In the genomic region with DNA sequence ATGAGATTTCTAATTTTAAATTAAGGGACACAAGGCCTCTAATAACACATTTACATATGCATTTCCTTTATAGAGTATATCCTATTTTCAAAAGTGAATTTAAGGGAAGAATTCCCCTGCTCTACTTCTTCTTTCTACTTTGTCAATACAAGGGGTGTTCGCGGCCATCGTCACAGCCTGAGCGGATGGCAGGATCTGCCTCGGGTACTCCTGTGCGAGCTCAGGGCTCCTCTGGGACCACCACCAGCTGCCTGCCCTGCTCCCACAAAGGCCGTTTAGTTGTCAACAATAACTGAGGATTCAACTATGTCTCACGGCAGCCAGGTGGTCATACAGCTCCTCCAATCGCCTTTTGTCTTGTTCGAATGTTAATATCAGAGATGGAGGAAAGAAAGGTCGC, we compare ENCODE assay signal across 18 cellular contexts.
DNase-seq lines count a peak whose midpoint lies in the region; ATAC-seq, FAIRE-seq and TF ChIP-seq lines count a peak whose summit lies in the region.
"Had no signal": no experiment of that assay in that cellular context is flagged by ENCODE, and none has a peak within 500 bp of the region (broad histone marks: within the 10 kb centered on the region; RNA-seq: fewer than 3 reads in every experiment).

No MANE protein-coding gene starts in this region.

- WGBS in H1 (ENCODE audit: extremely low coverage in 1 of 2, insufficient coverage in 1 of 2, insufficient read length in 1 of 2, insufficient replicate concordance in 2 of 2, low coverage in 1 of 2, low lambda C conversion rate in 2 of 2, missing lambda C conversion rate in 1 of 2), 2 experiments: 94% methylated on average over 11 of the region's 11 CpGs; no CpG with 5 or more reads in 1 of the 2 experiments
- WGBS in right lobe of liver (ENCODE audit: insufficient coverage, low coverage, low lambda C conversion rate, missing lambda C conversion rate): 75% methylated on average over 10 of the region's 11 CpGs

- H4K20me1 ChIP-seq in GM23338 (replicated peaks; ENCODE audit: insufficient read depth) (no peaks in the 10 kb centered on the region), H1 (replicated peaks in 1 of 2; ENCODE audit: control insufficient read depth in 1 of 2, insufficient read depth in 2 of 2, low read length in 2 of 2) (no peaks in the 10 kb centered on the region)

- H2AFZ ChIP-seq in GM23338 (peak overlapping the region; percentile 74; the same call in 1 of the 2 replicates), H1 (ENCODE audit: low read length) (peak overlapping the region; percentile 61; the same call in 1 of the 2 replicates)

- no peak overlapping the region for H3K4me2 ChIP-seq in GM23338
- no peak overlapping the region for H3K4me2 ChIP-seq in H1 (ENCODE audit: insufficient read depth in 1 of 2, low read depth in 2 of 2, low read length in 2 of 2)

- no peak for TF ChIP-seq EP300 in H1 (IDR thresholded peaks at IDR 0.05; ENCODE audit: borderline replicate concordance in 1 of 2, low read depth in 2 of 2, low read length in 2 of 2)

- TF ChIP-seq POLR2A in H1 (IDR thresholded peaks at IDR 0.05; ENCODE audit: control extremely low read depth in 1 of 2, low read depth in 2 of 2, low read length in 2 of 2) (no peak), right lobe of liver (IDR thresholded peaks at IDR 0.05) (no peak)

- H3K4me3 ChIP-seq in GM23338: no peak overlapping the region
- H3K4me3 ChIP-seq in H1 (ENCODE audit: extremely low read depth in 1 of 4, insufficient read depth in 2 of 4, low read depth in 3 of 4, low read length in 4 of 4): no peak overlapping the region
- no peak overlapping the region for H3K4me3 ChIP-seq in right lobe of liver

- no peak overlapping the region for H4K5ac ChIP-seq in H1 (ENCODE audit: insufficient read length, low read depth, low read length)

- H3K27me3 ChIP-seq in GM23338 (ENCODE audit: insufficient read depth) (no peaks in the 10 kb centered on the region), H1 (replicated peaks in 1 of 4; ENCODE audit: control insufficient read depth in 3 of 4, extremely low read depth in 1 of 4, insufficient read depth in 3 of 4, low read length in 3 of 4) (no peaks in the 10 kb centered on the region), right lobe of liver (no peaks in the 10 kb centered on the region)

- H2BK120ac ChIP-seq in H1 (replicated peaks; ENCODE audit: low read depth, low read length): no peak overlapping the region

- H3K23ac ChIP-seq in H1 (ENCODE audit: insufficient read length): no peak overlapping the region

- H3K4me3 Mint-ChIP-seq in GM23338: no peak overlapping the region
- H3K4me3 Mint-ChIP-seq: CD4-positive, alpha-beta memory T cell had no signal

- DNase-seq in GM23338 (ENCODE audit: low spot score): no peak
- DNase-seq in NCI-H1436 (lab: John Stamatoyannopoulos, UW): peak; percentile 79
- no peak for DNase-seq in H1 (ENCODE audit: low read depth in 1 of 2, low spot score in 2 of 2)
- no peak for DNase-seq in right lobe of liver
- no peak for DNase-seq in RPMI8226
- no peak for DNase-seq in central memory CD4-positive, alpha-beta T cell
- DNase-seq: C1 segment of cervical spinal cord; Calu3; CD4-positive, alpha-beta memory T cell; COR-L47; DMS53; DMS79 treated with DMSO at 0.1 percent for 48 hours; GF-D8; GOT3; H7; HCEC 1CT had no signal

- H3K9me3 ChIP-seq in H1 (ENCODE audit: insufficient read depth in 2 of 2, low read depth in 1 of 2, low read length in 1 of 2) (no peaks in the 10 kb centered on the region), right lobe of liver (no peaks in the 10 kb centered on the region)

- CTCF ChIA-PET in H1 (lab: Charles Lee; ENCODE audit: partially characterized antibody): no interaction called here

- no peaks in the 10 kb centered on the region for H3K79me1 ChIP-seq in H1 (ENCODE audit: low read depth, low read length)

- H3K4me1 ChIP-seq in GM23338 (ENCODE audit: insufficient read depth) (peaks cover 5% of the 10 kb centered on the region; the same call in 1 of the 2 replicates), H1 (replicated peaks in 1 of 4; ENCODE audit: control insufficient read depth in 3 of 4, insufficient read depth in 4 of 4, low read length in 3 of 4) (no peaks in the 10 kb centered on the region; a peak in 1 of 7 replicates), right lobe of liver (no peaks in the 10 kb centered on the region)

- peaks cover under 1% of the 10 kb centered on the region; the same call in 1 of the 3 replicates for H3K36me3 Mint-ChIP-seq in GM23338 (ENCODE audit: low read depth)
- H3K36me3 Mint-ChIP-seq: CD4-positive, alpha-beta memory T cell had no signal

- no peak overlapping the region for H3K14ac ChIP-seq in H1 (ENCODE audit: insufficient read length)

- no peak overlapping the region for H4K8ac ChIP-seq in H1 (ENCODE audit: extremely low read depth, insufficient read depth, low read length)

- H3F3A ChIP-seq in GM23338 (replicated peaks; ENCODE audit: low read depth): no peaks in the 10 kb centered on the region

- TF ChIP-seq RAD21 in H1 (IDR thresholded peaks at IDR 0.05 in 1 of 2, conservative IDR thresholded peaks at IDR 0.05 in 1 of 2; ENCODE audit: low read depth in 2 of 2, low read length in 2 of 2): no peak

- H3K9ac ChIP-seq in H1 (replicated peaks in 1 of 4; ENCODE audit: extremely low read depth in 1 of 4, low read depth in 3 of 4, low read length in 3 of 4): no peak overlapping the region

- H3K27me3 Mint-ChIP-seq in GM23338 (ENCODE audit: insufficient read depth, low read depth, poor library complexity): no peaks in the 10 kb centered on the region
- H3K27me3 Mint-ChIP-seq: CD4-positive, alpha-beta memory T cell had no signal

- H3K79me2 ChIP-seq in GM23338 (replicated peaks; ENCODE audit: insufficient read depth) (no peaks in the 10 kb centered on the region), H1 (ENCODE audit: control insufficient read depth in 1 of 2, insufficient read depth in 2 of 2, low read length in 2 of 2) (no peaks in the 10 kb centered on the region)

- H2BK15ac ChIP-seq in H1 (ENCODE audit: low read length): no peak overlapping the region

- no peak for TF ChIP-seq CTCF in GM23338 (conservative IDR thresholded peaks at IDR 0.05; ENCODE audit: low read depth in 2 of 2)
- no peak for TF ChIP-seq CTCF in H1 (IDR thresholded peaks at IDR 0.05; ENCODE audit: control extremely low read depth in 1 of 3, insufficient read depth in 1 of 3, low read depth in 1 of 3, low read length in 3 of 3)
- no peak for TF ChIP-seq CTCF in right lobe of liver (IDR thresholded peaks at IDR 0.05)

- H3K9me2 ChIP-seq in GM23338 (ENCODE audit: insufficient read depth): peaks cover 10% of the 10 kb centered on the region

- no peak overlapping the region for H2BK12ac ChIP-seq in H1 (ENCODE audit: low read depth, low read length)

- intact Hi-C loops in right lobe of liver (cut with DNase I): no loop called here

- no peaks in the 10 kb centered on the region for H3K23me2 ChIP-seq in H1 (ENCODE audit: low read depth, low read length)

- H3K56ac ChIP-seq in H1 (replicated peaks; ENCODE audit: insufficient read length, low read depth, low read length): no peak overlapping the region

- no peak overlapping the region for H3K18ac ChIP-seq in H1 (ENCODE audit: extremely low read depth, low read length)

- no peaks in the 10 kb centered on the region for H3K9me3 Mint-ChIP-seq in GM23338

- peak overlapping the region; percentile 23 for H4K91ac ChIP-seq in H1 (replicated peaks; ENCODE audit: insufficient read length, low read length)

- no peaks in the 10 kb centered on the region for H3K36me3 ChIP-seq in GM23338 (ENCODE audit: insufficient read depth)
- H3K36me3 ChIP-seq in H1 (ENCODE audit: control insufficient read depth in 2 of 4, insufficient read depth in 4 of 4, low read length in 3 of 4): no peaks in the 10 kb centered on the region
- H3K36me3 ChIP-seq in right lobe of liver: no peaks in the 10 kb centered on the region

- H3K27ac ChIP-seq in GM23338 (ENCODE audit: low read depth) (no peak overlapping the region), H1 (ENCODE audit: low read depth, low read length) (no peak overlapping the region), right lobe of liver (no peak overlapping the region)

- POLR2A ChIA-PET in H1 (lab: Charles Lee; ENCODE audit: partially characterized antibody): no interaction called here

- H2BK20ac ChIP-seq in H1 (ENCODE audit: low read length): no peak overlapping the region

- no peak overlapping the region for H3K27ac Mint-ChIP-seq in GM23338
- H3K27ac Mint-ChIP-seq: CD4-positive, alpha-beta memory T cell had no signal

- H2BK5ac ChIP-seq in H1 (ENCODE audit: low read depth, low read length): peak overlapping the region; percentile 64; the same call in 1 of the 2 replicates

- H3K4me1 Mint-ChIP-seq in GM23338: peaks cover 2% of the 10 kb centered on the region; the same call in 2 of the 3 replicates
- H3K4me1 Mint-ChIP-seq: CD4-positive, alpha-beta memory T cell had no signal

- no peak overlapping the region for H3K4ac ChIP-seq in H1 (replicated peaks; ENCODE audit: insufficient read length, low read depth, low read length)

- no peak overlapping the region for H2AK5ac ChIP-seq in H1 (ENCODE audit: low read depth, low read length)

- no peak for FAIRE-seq in H1 (lab: Jason Lieb, UNC)
- FAIRE-seq: GM12891, GM18507 had no signal

- ATAC-seq in GM23338: no peak
- ATAC-seq in right lobe of liver: no peak

TF ChIP-seq in GM23338, 12 proteins besides CTCF, POLR2A, EP300 and RAD21 (continues in another document):
- no peak for TF ChIP-seq JUNB (IDR thresholded peaks at IDR 0.05; ENCODE audit: unreplicated experiment)
- TF ChIP-seq POLR2AphosphoS5 (IDR thresholded peaks at IDR 0.05; ENCODE audit: low read depth): no peak

TF ChIP-seq in H1, 55 proteins besides CTCF, POLR2A, EP300 and RAD21:
- TF ChIP-seq BCL11A (IDR thresholded peaks at IDR 0.05; ENCODE audit: low read depth in 2 of 2, low read length in 2 of 2) (no peak), CREB1 (IDR thresholded peaks at IDR 0.05) (no peak), POU5F1 (IDR thresholded peaks at IDR 0.05; ENCODE audit: low read depth, low read length) (no peak), SP2 (IDR thresholded peaks at IDR 0.05; ENCODE audit: low read length) (no peak), GABPA (IDR thresholded peaks at IDR 0.05; ENCODE audit: borderline replicate concordance, insufficient read depth, low read length) (no peak), TEAD4 (IDR thresholded peaks at IDR 0.05; ENCODE audit: low read depth, low read length) (no peak), TAF1 (IDR thresholded peaks at IDR 0.05; ENCODE audit: low read depth, low read length) (no peak), CEBPB (IDR thresholded peaks at IDR 0.05; ENCODE audit: low read depth, low read length) (no peak), CHD1 (IDR thresholded peaks at IDR 0.05; ENCODE audit: low read depth, low read length) (no peak)
